ENCODE assay signal across 8 cellular contexts in the genomic region with DNA sequence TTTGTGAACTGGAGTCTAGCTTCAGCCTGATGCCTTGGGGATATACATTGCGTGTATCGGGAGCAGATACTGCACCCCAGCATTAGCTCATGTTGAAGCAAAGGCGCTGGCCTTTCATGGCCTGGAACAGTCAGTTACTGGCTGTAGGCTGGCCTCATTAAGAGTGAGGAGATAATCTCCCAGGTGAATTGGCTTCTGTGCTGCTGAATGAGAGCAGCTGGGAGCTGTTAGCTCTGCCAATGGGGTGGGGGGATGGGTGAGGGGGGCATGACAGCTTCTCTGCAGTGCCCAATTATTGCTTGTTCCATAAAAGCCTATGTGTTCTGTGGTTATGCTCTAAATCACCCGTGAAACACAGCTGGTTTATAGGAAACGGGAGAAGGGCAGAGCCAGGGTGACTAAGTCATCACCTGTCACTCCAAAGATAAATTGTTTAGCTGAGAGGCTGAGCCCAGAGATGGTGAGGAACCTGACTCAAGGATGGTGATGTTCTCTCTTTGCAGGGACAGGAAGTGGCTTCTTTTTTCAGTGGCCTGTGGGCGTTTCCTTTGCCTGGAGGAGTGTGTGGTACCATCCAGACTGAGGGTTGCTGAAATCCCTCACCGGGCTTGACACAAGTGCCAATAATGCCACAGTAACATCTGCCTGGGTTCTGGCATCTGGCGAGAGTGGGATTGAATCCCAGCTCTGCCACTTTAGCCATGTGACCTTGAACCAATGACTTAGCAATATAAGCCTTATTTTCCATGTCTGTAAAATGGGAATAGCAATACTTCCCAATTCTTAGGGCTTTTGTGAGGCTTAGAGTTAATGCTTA.
DNase-seq lines count a peak whose midpoint lies in the region; ATAC-seq, FAIRE-seq and TF ChIP-seq lines count a peak whose summit lies in the region.

No MANE protein-coding gene starts in this region.

- TF ChIP-seq EP300 in A549 (IDR thresholded peaks at IDR 0.05) = no peak

- POLR2A ChIA-PET in A549 (lab: Yijun Ruan, JAX) = interaction anchor here (0.6 to 1.2 kb wide), 3 partner anchors 31 to 307 kb away, joined by 3 to 10 read pairs (median 4); no protein-coding TSS in a partner anchor

- H3K27me3 ChIP-seq in rectal smooth muscle tissue (ENCODE audit: control insufficient read depth, insufficient read depth, low read length) = no peaks in the 10 kb centered on the region

- peak overlapping the region; percentile 74 for H3K4me2 ChIP-seq in A549

- H3K36me3 ChIP-seq in rectal smooth muscle tissue (ENCODE audit: control insufficient read depth, insufficient read depth, low read length) = no peaks in the 10 kb centered on the region

- no peak overlapping the region for H3K4me3 ChIP-seq in A549
- peak overlapping the region; percentile 9 for H3K4me3 ChIP-seq in rectal smooth muscle tissue (ENCODE audit: low read length)

- peak; percentile 87 to 89 for ATAC-seq in A549
- ATAC-seq in GM19023 (IDR thresholded peaks at IDR 0.05; ENCODE audit: unreplicated experiment) = peak; percentile 83
- peak; percentile 87 for ATAC-seq in HG03175 (IDR thresholded peaks at IDR 0.05; ENCODE audit: unreplicated experiment)
- peak; percentile 90 for ATAC-seq in esophagus mucosa

- no peak for TF ChIP-seq RAD21 in A549 (conservative IDR thresholded peaks at IDR 0.05 in 1 of 2, IDR thresholded peaks at IDR 0.05 in 1 of 2)

- no peak overlapping the region for H3K9ac ChIP-seq in rectal smooth muscle tissue (ENCODE audit: low read length)

- H3K27ac ChIP-seq in A549 (peak overlapping the region; percentile 70 to 91), rectal smooth muscle tissue (ENCODE audit: low read depth, low read length) (no peak overlapping the region)

- no peak for TF ChIP-seq CTCF in A549 (IDR thresholded peaks at IDR 0.05)

- FAIRE-seq in A549 (lab: Jason Lieb, UNC) = no peak

- H3K4me1 ChIP-seq in A549 = peaks cover 42% of the 10 kb centered on the region
- peaks cover 3% of the 10 kb centered on the region for H3K4me1 ChIP-seq in rectal smooth muscle tissue (ENCODE audit: control insufficient read depth, insufficient read depth, low read length)

- no peaks in the 10 kb centered on the region for H3K9me3 ChIP-seq in A549

- DNase-seq in A549 (ENCODE audit: low read depth in 1 of 2, low spot score in 1 of 2) = peak; percentile 60 to 80
- peak; percentile 55 for DNase-seq in NCI-H82 treated with DMSO at 0.1 percent for 48 hours (lab: John Stamatoyannopoulos, UW; ENCODE audit: unreplicated experiment)
- DNase-seq in activated CD4-positive, alpha-beta T cell treated with anti-CD3 and anti-CD28 coated beads, Interleukin-2, amount 50 U/mL, for 48 hours = peak; percentile 75 to 84
- no peak for DNase-seq in AML-193 (lab: John Stamatoyannopoulos, UW)

- CTCF ChIA-PET in A549 (lab: Yijun Ruan, JAX) = interaction anchor here (0.7 to 5.5 kb wide), 11 partner anchors 9 to 320 kb away, joined by 3 to 29 read pairs (median 4); no protein-coding TSS in a partner anchor

- WGBS in A549 (ENCODE audit: missing lambda C conversion rate) = 26% methylated on average over 8 of the region's 8 CpGs

- no peak for TF ChIP-seq POLR2A in A549 (IDR thresholded peaks at IDR 0.05; ENCODE audit: low read length)

TF ChIP-seq in A549, 52 proteins besides CTCF, POLR2A, EP300 and RAD21:
- TF ChIP-seq HOXB13 (CRISPR knock-in tag; IDR thresholded peaks at IDR 0.05; ENCODE audit: low read depth) = 0 out of 2 replicates have a peak, but pooled peaks have one; percentile 18
- TF ChIP-seq, protein P1, sequence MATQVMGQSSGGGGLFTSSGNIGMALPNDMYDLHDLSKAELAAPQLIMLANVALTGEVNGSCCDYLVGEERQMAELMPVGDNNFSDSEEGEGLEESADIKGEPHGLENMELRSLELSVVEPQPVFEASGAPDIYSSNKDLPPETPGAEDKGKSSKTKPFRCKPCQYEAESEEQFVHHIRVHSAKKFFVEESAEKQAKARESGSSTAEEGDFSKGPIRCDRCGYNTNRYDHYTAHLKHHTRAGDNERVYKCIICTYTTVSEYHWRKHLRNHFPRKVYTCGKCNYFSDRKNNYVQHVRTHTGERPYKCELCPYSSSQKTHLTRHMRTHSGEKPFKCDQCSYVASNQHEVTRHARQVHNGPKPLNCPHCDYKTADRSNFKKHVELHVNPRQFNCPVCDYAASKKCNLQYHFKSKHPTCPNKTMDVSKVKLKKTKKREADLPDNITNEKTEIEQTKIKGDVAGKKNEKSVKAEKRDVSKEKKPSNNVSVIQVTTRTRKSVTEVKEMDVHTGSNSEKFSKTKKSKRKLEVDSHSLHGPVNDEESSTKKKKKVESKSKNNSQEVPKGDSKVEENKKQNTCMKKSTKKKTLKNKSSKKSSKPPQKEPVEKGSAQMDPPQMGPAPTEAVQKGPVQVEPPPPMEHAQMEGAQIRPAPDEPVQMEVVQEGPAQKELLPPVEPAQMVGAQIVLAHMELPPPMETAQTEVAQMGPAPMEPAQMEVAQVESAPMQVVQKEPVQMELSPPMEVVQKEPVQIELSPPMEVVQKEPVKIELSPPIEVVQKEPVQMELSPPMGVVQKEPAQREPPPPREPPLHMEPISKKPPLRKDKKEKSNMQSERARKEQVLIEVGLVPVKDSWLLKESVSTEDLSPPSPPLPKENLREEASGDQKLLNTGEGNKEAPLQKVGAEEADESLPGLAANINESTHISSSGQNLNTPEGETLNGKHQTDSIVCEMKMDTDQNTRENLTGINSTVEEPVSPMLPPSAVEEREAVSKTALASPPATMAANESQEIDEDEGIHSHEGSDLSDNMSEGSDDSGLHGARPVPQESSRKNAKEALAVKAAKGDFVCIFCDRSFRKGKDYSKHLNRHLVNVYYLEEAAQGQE (IDR thresholded peaks at IDR 0.05) = no peak
- TF ChIP-seq, protein P2, sequence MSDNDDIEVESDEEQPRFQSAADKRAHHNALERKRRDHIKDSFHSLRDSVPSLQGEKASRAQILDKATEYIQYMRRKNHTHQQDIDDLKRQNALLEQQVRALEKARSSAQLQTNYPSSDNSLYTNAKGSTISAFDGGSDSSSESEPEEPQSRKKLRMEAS (IDR thresholded peaks at IDR 0.05) = peak; percentile 41; the same call in 1 of the 2 replicates
- TF ChIP-seq JUN (IDR thresholded peaks at IDR 0.05) = 0 out of 5 replicates have a peak, but pooled peaks of 1 of the 2 experiments have one; percentile 15
- peak; percentile 97 for TF ChIP-seq HOXB5 (CRISPR knock-in tag; IDR thresholded peaks at IDR 0.05)
- TF ChIP-seq, protein P3, sequence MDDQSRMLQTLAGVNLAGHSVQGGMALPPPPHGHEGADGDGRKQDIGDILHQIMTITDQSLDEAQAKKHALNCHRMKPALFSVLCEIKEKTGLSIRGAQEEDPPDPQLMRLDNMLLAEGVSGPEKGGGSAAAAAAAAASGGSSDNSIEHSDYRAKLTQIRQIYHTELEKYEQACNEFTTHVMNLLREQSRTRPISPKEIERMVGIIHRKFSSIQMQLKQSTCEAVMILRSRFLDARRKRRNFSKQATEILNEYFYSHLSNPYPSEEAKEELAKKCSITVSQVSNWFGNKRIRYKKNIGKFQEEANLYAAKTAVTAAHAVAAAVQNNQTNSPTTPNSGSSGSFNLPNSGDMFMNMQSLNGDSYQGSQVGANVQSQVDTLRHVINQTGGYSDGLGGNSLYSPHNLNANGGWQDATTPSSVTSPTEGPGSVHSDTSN (IDR thresholded peaks at IDR 0.05) = 0 out of 2 replicates have a peak, but pooled peaks have one; percentile 81
- TF ChIP-seq HDAC2 (IDR thresholded peaks at IDR 0.05) = 0 out of 2 replicates have a peak, but pooled peaks have one; percentile 67
- TF ChIP-seq HOXA7 (CRISPR knock-in tag; IDR thresholded peaks at IDR 0.05) = 0 out of 2 replicates have a peak, but pooled peaks have one; percentile 36
- TF ChIP-seq JUNB (IDR thresholded peaks at IDR 0.05) = peak; percentile 47; the same call in 1 of the 2 replicates
- peak; percentile 16; the same call in 1 of the 3 replicates for TF ChIP-seq SMC3 (IDR thresholded peaks at IDR 0.05)
- no peak for TF ChIP-seq RARB (CRISPR knock-in tag; IDR thresholded peaks at IDR 0.05)
- no peak for TF ChIP-seq TFCP2L1 (CRISPR knock-in tag; IDR thresholded peaks at IDR 0.05)
- no peak for TF ChIP-seq FOSL2 (IDR thresholded peaks at IDR 0.05)
- TF ChIP-seq FOSL2 (CRISPR knock-in tag; IDR thresholded peaks at IDR 0.05) = peak; percentile 23; the same call in 1 of the 2 replicates
- no peak for TF ChIP-seq NPAS2 (CRISPR knock-in tag; IDR thresholded peaks at IDR 0.05; ENCODE audit: borderline replicate concordance)
- TF ChIP-seq FOXS1 (CRISPR knock-in tag; IDR thresholded peaks at IDR 0.05) = no peak
- 0 out of 2 replicates have a peak, but pooled peaks have one; percentile 47 for TF ChIP-seq KDM1A (IDR thresholded peaks at IDR 0.05; ENCODE audit: low read depth)

Comparison
In these comparisons a context has a peak if more than half of its experiments do, and no peak if none do; other contexts are left out.
1. DNase-seq: peak in A549 (2 of 2), NCI-H82 treated with DMSO at 0.1 percent for 48 hours (single experiment) and activated CD4-positive, alpha-beta T cell treated with anti-CD3 and anti-CD28 coated beads, Interleukin-2, amount 50 U/mL, for 48 hours (2 of 2); none in AML-193 (0 of 2).
2. Peak in every context shown above with its lines, with median percentiles within 50 percentile points of each other: ATAC-seq.